In genomic region chr1:27878787-27879335, GRCh38 we compare ENCODE assay signal across 26 cellular contexts. TPM values are rescaled to one million over a fixed set of nuclear protein-coding genes. Genes with fewer than 3 reads are reported as not detected.
A peak's percentile ranks its signal among the peaks of the same experiment; 100 is the strongest.
DNase-seq lines count a peak whose midpoint lies in the region; ATAC-seq, FAIRE-seq and TF ChIP-seq lines count a peak whose summit lies in the region.
"Had no signal": no experiment of that assay in that cellular context is flagged by ENCODE, and none has a peak within 500 bp of the region (broad histone marks: within the 10 kb centered on the region; RNA-seq: fewer than 3 reads in every experiment).

No MANE protein-coding gene starts in this region.

- intact Hi-C loops in CD14-positive monocyte (cut with micrococcal nuclease) (no loop called here), gastrocnemius medialis (cut with DNase I; ENCODE audit: low total_unique reads) (no loop called here), left cardiac atrium (cut with DNase I) (no loop called here)

- peak overlapping the region; percentile 97 for H3K27ac ChIP-seq in neutrophil
- no peak overlapping the region for H3K27ac ChIP-seq in gastrocnemius medialis
- H3K27ac ChIP-seq: adrenal gland, brain microvascular endothelial cell, pancreas, right atrium auricular region, SK-N-MC, tibial artery had no signal

- peak overlapping the region; percentile 21 to 24 for H3K4me3 ChIP-seq in neutrophil (ENCODE audit: low read depth in 1 of 2, low read length in 1 of 2)
- no peak overlapping the region for H3K4me3 ChIP-seq in gastrocnemius medialis
- H3K4me3 ChIP-seq: adrenal gland, heart right ventricle, pancreas, right atrium auricular region, SK-N-MC, stomach, tibial artery had no signal

- H3K4me1 ChIP-seq in neutrophil (ENCODE audit: control insufficient read depth in 1 of 2, insufficient read depth in 1 of 2, low read depth in 1 of 2, low read length in 1 of 2) (peaks cover 78 to 82% of the 10 kb centered on the region in 2 experiments), gastrocnemius medialis (no peaks in the 10 kb centered on the region)
- H3K4me1 ChIP-seq: adrenal gland, pancreas, right atrium auricular region, tibial artery had no signal

- H3K27ac Mint-ChIP-seq in CD14-positive monocyte = peak overlapping the region; percentile 84 to 99 (median 93)
- H3K27ac Mint-ChIP-seq in central memory CD8-positive, alpha-beta T cell (ENCODE audit: low read depth) = peak overlapping the region; percentile 32

- 0 out of 2 replicates have a peak, but pooled peaks have one; percentile 16 for TF ChIP-seq POLR2A in GM12891 (IDR thresholded peaks at IDR 0.05; ENCODE audit: low read depth, low read length)
- TF ChIP-seq POLR2A in gastrocnemius medialis (IDR thresholded peaks at IDR 0.05) = no peak

- TF ChIP-seq CTCF in CD14-positive monocyte (IDR thresholded peaks at IDR 0.05) = no peak
- TF ChIP-seq CTCF in neutrophil (IDR thresholded peaks at IDR 0.05) = no peak
- TF ChIP-seq CTCF in gastrocnemius medialis (IDR thresholded peaks at IDR 0.05 in 4 of 5, conservative IDR thresholded peaks at IDR 0.05 in 1 of 5) = no peak

- peaks cover 76 to 91% of the 10 kb centered on the region in 2 donors for H3K36me3 Mint-ChIP-seq in CD14-positive monocyte
- H3K36me3 Mint-ChIP-seq in central memory CD8-positive, alpha-beta T cell (ENCODE audit: insufficient read depth) = peaks cover 64% of the 10 kb centered on the region

- H3K36me3 ChIP-seq in neutrophil (peaks cover 96% of the 10 kb centered on the region), gastrocnemius medialis (no peaks in the 10 kb centered on the region)
- H3K36me3 ChIP-seq: adrenal gland, brain microvascular endothelial cell, pancreas, right atrium auricular region had no signal

- H3K4me3 Mint-ChIP-seq in CD14-positive monocyte = no peak overlapping the region
- H3K4me3 Mint-ChIP-seq in central memory CD8-positive, alpha-beta T cell = no peak overlapping the region
- H3K4me3 Mint-ChIP-seq: H9 had no signal

- ATAC-seq in central memory CD8-positive, alpha-beta T cell (replicated peaks; ENCODE audit: extremely low read depth, poor library complexity, severe bottlenecking) = no peak
- ATAC-seq in gastrocnemius medialis (no peak), left cardiac atrium (no peak)
- ATAC-seq: heart right ventricle, HepG2, pancreas had no signal

- no peaks in the 10 kb centered on the region for H3K9me3 ChIP-seq in neutrophil
- H3K9me3 ChIP-seq in gastrocnemius medialis = no peaks in the 10 kb centered on the region
- H3K9me3 ChIP-seq: adrenal gland, heart right ventricle, pancreas, right atrium auricular region, stomach, tibial artery had no signal

- H3K27me3 ChIP-seq in neutrophil (no peaks in the 10 kb centered on the region), gastrocnemius medialis (no peaks in the 10 kb centered on the region)
- H3K27me3 ChIP-seq: adrenal gland, brain microvascular endothelial cell, heart right ventricle, pancreas, right atrium auricular region, stomach, tibial artery had no signal

- peaks cover 0 to 2% (median 1%) of the 10 kb centered on the region in 3 donors for H3K27me3 Mint-ChIP-seq in CD14-positive monocyte (ENCODE audit: low read depth in 3 of 3)
- no peaks in the 10 kb centered on the region for H3K27me3 Mint-ChIP-seq in central memory CD8-positive, alpha-beta T cell

- FAIRE-seq in GM12891 (lab: Jason Lieb, UNC) = no peak
- FAIRE-seq: HepG2, pancreas had no signal

- DNase-seq in CD14-positive monocyte (ENCODE audit: low spot score) (no peak), GM12891 (ENCODE audit: insufficient read length, low spot score) (no peak), HCEC 1CT (no peak), gastrocnemius medialis (no peak), left cardiac atrium (no peak)
- DNase-seq in central memory CD8-positive, alpha-beta T cell (ENCODE audit: low spot score in 2 of 2) = no peak
- DNase-seq: activated CD4-positive, alpha-beta T cell treated with anti-CD3 and anti-CD28 coated beads, Interleukin-2, amount 50 U/mL, for 48 hours; activated CD8-positive, alpha-beta memory T cell treated with anti-CD3 and anti-CD28 coated beads, Interleukin-2, amount 50 U/mL, for 48 hours; activated gamma-delta T cell; brain microvascular endothelial cell; effector CD8-positive, alpha-beta T cell; H9; heart right ventricle; mesenchymal stem cell; NCI-H2029 treated with DMSO at 0.1 percent for 48 hours; NCI-H226; NCI-H748 treated with DMSO at 0.1 percent for 48 hours; RPMI8226; stomach; tibial artery had no signal

- peaks cover 80% of the 10 kb centered on the region for H3K4me1 Mint-ChIP-seq in CD14-positive monocyte
- H3K4me1 Mint-ChIP-seq in central memory CD8-positive, alpha-beta T cell = peaks cover 66% of the 10 kb centered on the region
- H3K4me1 Mint-ChIP-seq: H9 had no signal

- peaks cover 0 to 2% (median 0%) of the 10 kb centered on the region in 7 donors for H3K9me3 Mint-ChIP-seq in CD14-positive monocyte
- H3K9me3 Mint-ChIP-seq in central memory CD8-positive, alpha-beta T cell = no peaks in the 10 kb centered on the region
- H3K9me3 Mint-ChIP-seq: H9 had no signal

- in situ Hi-C loops in gastrocnemius medialis (cut with MboI; ENCODE audit: low sequenced_read_pairs in 4 of 4) = no loop called here

TF ChIP-seq in GM12891, 5 proteins besides CTCF, POLR2A, EP300 and RAD21:
- TF ChIP-seq POU2F2 (IDR thresholded peaks at IDR 0.05; ENCODE audit: low read depth, low read length) (no peak), SPI1 (IDR thresholded peaks at IDR 0.05; ENCODE audit: low read depth, low read length) (no peak), PAX5 (IDR thresholded peaks at IDR 0.05; ENCODE audit: insufficient read depth, low read length, severe bottlenecking) (no peak), POLR2AphosphoS5 (IDR thresholded peaks at IDR 0.05; ENCODE audit: low read depth, low read length) (no peak), TAF1 (IDR thresholded peaks at IDR 0.05; ENCODE audit: low read depth, low read length) (no peak)

RNA-seq across cellular contexts. Expression of gene THEMIS2, which starts 6.5 kb away (rescaled TPM):
- polyA plus RNA-seq in CD14-positive monocyte = 100 to 1,000 TPM; 306 to 344 TPM
- 38.9 TPM for polyA plus RNA-seq in GM12891 (2012; ENCODE audit: low read depth, missing spikeins)
- total RNA-seq in gastrocnemius medialis (10 to 100 TPM in 1 of 4 donors, 1 to 10 TPM in 3; 2.3 to 10.8 (median 7.6) TPM), left cardiac atrium (10 to 100 TPM; 12.0 to 15.6 TPM)

RNA-seq across cellular contexts. Expression of gene RPA2, which starts 35.5 kb away (rescaled TPM):
- 100 to 1,000 TPM in 1 of 2 donors, 10 to 100 TPM in 1; 67.3 to 106 TPM for polyA plus RNA-seq in CD14-positive monocyte
- 71.9 TPM for polyA plus RNA-seq in GM12891 (2012; ENCODE audit: low read depth, missing spikeins)
- 10 to 100 TPM; 46.3 to 66.4 (median 52.8) TPM for total RNA-seq in gastrocnemius medialis
- 10 to 100 TPM; 25.2 to 29.9 TPM for total RNA-seq in left cardiac atrium

RNA-seq across cellular contexts. Expression of gene PPP1R8, which starts 48.3 kb away (rescaled TPM):
- polyA plus RNA-seq in CD14-positive monocyte = 10 to 100 TPM; 21.4 to 23.9 TPM
- 31.4 TPM for polyA plus RNA-seq in GM12891 (2012; ENCODE audit: low read depth, missing spikeins)
- total RNA-seq in gastrocnemius medialis (10 to 100 TPM; 18.0 to 27.3 (median 25.0) TPM), left cardiac atrium (10 to 100 TPM; 25.0 TPM)

RNA-seq across cellular contexts. Expression of gene SMPDL3B, which starts 55.9 kb away (rescaled TPM):
- polyA plus RNA-seq in CD14-positive monocyte = under 1 TPM in 1 of 2 donors, not detected in 1; 0.13 TPM
- polyA plus RNA-seq in GM12891 (2012; ENCODE audit: low read depth, missing spikeins) = 0.50 TPM
- under 1 TPM in 1 of 4 donors, not detected in 3; 0.29 TPM for total RNA-seq in gastrocnemius medialis
- total RNA-seq in left cardiac atrium = under 1 TPM; 0.29 to 0.73 TPM
- total RNA-seq: adrenal gland had no signal

Comparison
In these comparisons a context has a peak if more than half of its experiments do, and no peak if none do; other contexts are left out.
1. H3K4me3 ChIP-seq: peak in neutrophil (2 of 2); none in gastrocnemius medialis (0 of 4).